21 cellular contexts compared by ENCODE assay signal in the genomic region with DNA sequence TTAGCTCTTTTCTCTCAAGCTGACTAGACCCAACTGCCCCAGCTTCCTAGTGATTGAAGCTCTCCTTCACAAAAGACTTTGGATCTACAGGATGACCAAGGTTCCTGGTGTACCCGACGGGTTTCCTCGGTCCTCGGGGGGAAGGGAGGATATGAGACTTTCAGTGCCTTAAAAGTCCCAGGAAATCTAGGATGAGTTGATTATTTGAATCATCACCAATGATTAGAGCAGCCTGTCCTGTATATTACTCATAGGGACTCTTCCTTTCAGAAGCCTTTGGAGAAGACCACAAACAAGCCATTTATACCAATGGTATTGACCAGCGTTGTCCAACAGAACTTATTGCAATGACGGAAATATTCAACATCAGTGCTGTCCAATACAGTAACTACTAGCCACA. TPM values are rescaled to one million over a fixed set of nuclear protein-coding genes. Genes with fewer than 3 reads are reported as not detected.
DNase-seq lines count a peak whose midpoint lies in the region; ATAC-seq and TF ChIP-seq lines count a peak whose summit lies in the region.
"Had no signal": no experiment of that assay in that cellular context is flagged by ENCODE, and none has a peak within 500 bp of the region (broad histone marks: within the 10 kb centered on the region; RNA-seq: fewer than 3 reads in every experiment).

No MANE protein-coding gene starts in this region.

- H2BK20ac ChIP-seq in IMR-90 (ENCODE audit: low read depth, low read length), result no peak overlapping the region

- H3K4me1 ChIP-seq in mammary epithelial cell (ENCODE audit: insufficient read depth, low read length) (no peaks in the 10 kb centered on the region), IMR-90 (ENCODE audit: control insufficient read depth, insufficient read depth, low read length) (peaks cover 5% of the 10 kb centered on the region; the same call in 1 of the 2 replicates)
- H3K4me1 ChIP-seq: A549 had no signal

- WGBS in mammary epithelial cell (ENCODE audit: low coverage, missing lambda C conversion rate), result 98% methylated on average over 6 of the region's 6 CpGs
- no CpG with 5 or more reads among the region's 6 CpGs for WGBS in IMR-90 (ENCODE audit: extremely low coverage in 2 of 2, insufficient read length in 1 of 2), 2 experiments

- dilution Hi-C loops in mammary epithelial cell (cut with HindIII; ENCODE audit: low sequenced_read_pairs) (no loop called here), IMR-90 (cut with HindIII; ENCODE audit: low sequenced_read_pairs, unreplicated experiment) (no loop called here)

- DNase-seq in mammary epithelial cell (peak; percentile 17), MCF 10A (ENCODE audit: unreplicated experiment) (no peak), IMR-90 (no peak), fibroblast of mammary gland (ENCODE audit: low read depth) (peak; percentile 30)
- no peak for DNase-seq in activated CD8-positive, alpha-beta memory T cell treated with anti-CD3 and anti-CD28 coated beads, Interleukin-2, amount 50 U/mL, for 48 hours
- DNase-seq in activated T-cell treated with anti-CD3 and anti-CD28 coated beads, Interleukin-2, amount 50 U/mL, for 24 hours, result no peak
- DNase-seq: AML-193; CD4-positive, alpha-beta T cell; DMS153; DMS79; GDM1; GOT3; H9; KG1 had no signal

- no peaks in the 10 kb centered on the region for H3K27me3 Mint-ChIP-seq in MCF 10A (ENCODE audit: insufficient read depth, unreplicated experiment)
- no peaks in the 10 kb centered on the region for H3K27me3 Mint-ChIP-seq in activated T-cell treated with anti-CD3 and anti-CD28 coated beads, Interleukin-2, amount 50 U/mL, for 24 hours
- H3K27me3 Mint-ChIP-seq: CD4-positive, alpha-beta T cell had no signal

- 0 out of 2 replicates have a peak overlapping the region, but pooled peaks have one; percentile 13 for H3K23ac ChIP-seq in IMR-90 (ENCODE audit: low read depth, low read length)

- H2BK15ac ChIP-seq in IMR-90 (ENCODE audit: low read depth, low read length), result no peak overlapping the region

- no peak for TF ChIP-seq RAD21 in IMR-90 (IDR thresholded peaks at IDR 0.05; ENCODE audit: low read length)

- H3K79me2 ChIP-seq in mammary epithelial cell (ENCODE audit: insufficient read depth, low read length), result no peaks in the 10 kb centered on the region

- H3K14ac ChIP-seq in IMR-90 (replicated peaks; ENCODE audit: low read depth, low read length), result no peak overlapping the region

- H2AFZ ChIP-seq in mammary epithelial cell (ENCODE audit: low read depth, low read length), result no peak overlapping the region
- H2AFZ ChIP-seq in IMR-90 (replicated peaks; ENCODE audit: low read length, poor library complexity), result no peak overlapping the region

- no peak for TF ChIP-seq POLR2A in IMR-90 (IDR thresholded peaks at IDR 0.05; ENCODE audit: low read depth, low read length)

- no peak overlapping the region for H3K4me3 ChIP-seq in mammary epithelial cell (replicated peaks in 1 of 3; ENCODE audit: insufficient read depth in 1 of 3, low read depth in 2 of 3, low read length in 3 of 3)
- H3K4me3 ChIP-seq in IMR-90 (ENCODE audit: insufficient read depth, low read depth, low read length), result no peak overlapping the region
- H3K4me3 ChIP-seq in fibroblast of mammary gland (ENCODE audit: control insufficient read depth, low read depth, low read length), result no peak overlapping the region
- H3K4me3 ChIP-seq: A549, GM12878 had no signal

- H3K18ac ChIP-seq in IMR-90 (ENCODE audit: low read depth, low read length), result no peak overlapping the region

- no peak for ATAC-seq in IMR-90 (ENCODE audit: low read depth)
- ATAC-seq in HG03354 (IDR thresholded peaks at IDR 0.05; ENCODE audit: poor library complexity, severe bottlenecking, unreplicated experiment), result no peak
- ATAC-seq in GM19324 (IDR thresholded peaks at IDR 0.05; ENCODE audit: low FRiP score, unreplicated experiment), result no peak
- ATAC-seq: A549, GM12878, HepG2 had no signal

- POLR2A ChIA-PET in MCF 10A (lab: Yijun Ruan, JAX), result interaction anchor here (0.7 kb wide), 1 partner anchor 16 kb away, joined by 5 read pairs; no protein-coding TSS in a partner anchor
- POLR2A ChIA-PET in IMR-90 (lab: Charles Lee; ENCODE audit: unreplicated experiment), result no interaction called here

- no peak overlapping the region for H3K56ac ChIP-seq in IMR-90 (ENCODE audit: extremely low read depth, insufficient read depth, low read length)

- H4K8ac ChIP-seq in IMR-90 (ENCODE audit: low read depth in 2 of 2, low read length in 2 of 2), result no peak overlapping the region

- H4K20me1 ChIP-seq in mammary epithelial cell (ENCODE audit: insufficient read depth, low read length), result no peaks in the 10 kb centered on the region
- no peaks in the 10 kb centered on the region for H4K20me1 ChIP-seq in IMR-90 (ENCODE audit: insufficient read depth, low read length)

- no peaks in the 10 kb centered on the region for H3K9me3 Mint-ChIP-seq in MCF 10A (ENCODE audit: unreplicated experiment)
- H3K9me3 Mint-ChIP-seq in activated T-cell treated with anti-CD3 and anti-CD28 coated beads, Interleukin-2, amount 50 U/mL, for 24 hours, result no peaks in the 10 kb centered on the region
- H3K9me3 Mint-ChIP-seq: CD4-positive, alpha-beta T cell; H9 had no signal

- no peaks in the 10 kb centered on the region for H3K27me3 ChIP-seq in mammary epithelial cell (ENCODE audit: insufficient read depth, low read length)
- H3K27me3 ChIP-seq in IMR-90 (ENCODE audit: control insufficient read depth, insufficient read depth, low read length), result no peaks in the 10 kb centered on the region

- H2BK120ac ChIP-seq in IMR-90 (ENCODE audit: low read depth, low read length), result no peak overlapping the region

- BruUV-seq in mammary epithelial cell (replicated peaks; lab: Mats Ljungman, UMichigan) (no TSS peak), MCF 10A (replicated peaks; lab: Mats Ljungman, UMichigan) (no TSS peak), IMR-90 (replicated peaks; lab: Mats Ljungman, UMichigan) (no TSS peak)

- H3K79me1 ChIP-seq in IMR-90 (ENCODE audit: low read depth in 1 of 2, low read length in 2 of 2), result peaks cover 3 to 34% of the 10 kb centered on the region in 2 experiments; a peak in 3 of 4 replicates

- H2BK5ac ChIP-seq in IMR-90 (ENCODE audit: low read depth, low read length, poor library complexity, severe bottlenecking), result no peak overlapping the region

- no peaks in the 10 kb centered on the region for H3K4me1 Mint-ChIP-seq in MCF 10A (ENCODE audit: insufficient read depth, unreplicated experiment)
- peaks cover 29% of the 10 kb centered on the region for H3K4me1 Mint-ChIP-seq in activated T-cell treated with anti-CD3 and anti-CD28 coated beads, Interleukin-2, amount 50 U/mL, for 24 hours (ENCODE audit: low read depth)

- in situ Hi-C loops in mammary epithelial cell (cut with MboI; ENCODE audit: low sequenced_read_pairs in 2 of 2) (no loop called here), IMR-90 (cut with MboI; ENCODE audit: low sequenced_read_pairs) (no loop called here)

- H2AK5ac ChIP-seq in IMR-90 (ENCODE audit: low read depth, low read length), result no peak overlapping the region

- H3K9me3 ChIP-seq in mammary epithelial cell (replicated peaks; ENCODE audit: insufficient read depth, low read length) (no peaks in the 10 kb centered on the region), IMR-90 (ENCODE audit: control insufficient read depth, insufficient read depth, low read length) (no peaks in the 10 kb centered on the region)
- H3K9me3 ChIP-seq: A549 had no signal

- no peak overlapping the region for H2AK9ac ChIP-seq in IMR-90 (replicated peaks; ENCODE audit: low read depth, low read length, poor library complexity)

- no peaks in the 10 kb centered on the region for H3K36me3 ChIP-seq in mammary epithelial cell (ENCODE audit: insufficient read depth, low read length)
- no peaks in the 10 kb centered on the region for H3K36me3 ChIP-seq in IMR-90 (ENCODE audit: control insufficient read depth, insufficient read depth, low read length)

- H3K36me3 Mint-ChIP-seq in MCF 10A (ENCODE audit: insufficient read depth, unreplicated experiment), result no peaks in the 10 kb centered on the region
- H3K36me3 Mint-ChIP-seq in activated T-cell treated with anti-CD3 and anti-CD28 coated beads, Interleukin-2, amount 50 U/mL, for 24 hours (ENCODE audit: low read depth), result no peaks in the 10 kb centered on the region

- CTCF ChIA-PET in mammary epithelial cell (lab: Charles Lee; ENCODE audit: low non-redundant PET) (no interaction called here), MCF 10A (lab: Yijun Ruan, JAX) (interaction anchor here (1.5 to 3.3 kb wide), 2 partner anchors 22 to 24 kb away, joined by 4 to 12 read pairs; no protein-coding TSS in a partner anchor), IMR-90 (lab: Yijun Ruan, JAX) (no interaction called here)

- H4K91ac ChIP-seq in IMR-90 (ENCODE audit: insufficient read depth, low read depth, low read length), result no peak overlapping the region

- intact Hi-C loops in mammary epithelial cell (cut with micrococcal nuclease), result no loop called here
- intact Hi-C loops in MCF 10A (cut with micrococcal nuclease), result no loop called here
- intact Hi-C loops in IMR-90 (cut with micrococcal nuclease), result no loop called here

- peaks cover 3% of the 10 kb centered on the region; the same call in 1 of the 2 replicates for H3K9me1 ChIP-seq in IMR-90 (ENCODE audit: insufficient read depth, low read length)

- H4K5ac ChIP-seq in IMR-90 (ENCODE audit: low read depth, low read length), result no peak overlapping the region

- H3K9ac ChIP-seq in mammary epithelial cell (ENCODE audit: insufficient read depth, low read length) (no peak overlapping the region), IMR-90 (ENCODE audit: low read depth, low read length) (no peak overlapping the region)

- H3K4me2 ChIP-seq in mammary epithelial cell (ENCODE audit: insufficient read depth, low read depth, low read length) (no peak overlapping the region), IMR-90 (ENCODE audit: low read depth, low read length) (no peak overlapping the region)
- H3K4me2 ChIP-seq: A549 had no signal

- no peak overlapping the region for H3K27ac ChIP-seq in mammary epithelial cell (ENCODE audit: insufficient read depth, low read depth, low read length)
- no peak overlapping the region for H3K27ac ChIP-seq in IMR-90 (ENCODE audit: insufficient read depth, low read length)
- H3K27ac ChIP-seq: 22Rv1, A549, C4-2B had no signal

- no peak overlapping the region for H3K27ac Mint-ChIP-seq in MCF 10A (ENCODE audit: low read depth, unreplicated experiment)
- no peak overlapping the region for H3K27ac Mint-ChIP-seq in activated T-cell treated with anti-CD3 and anti-CD28 coated beads, Interleukin-2, amount 50 U/mL, for 24 hours
- H3K27ac Mint-ChIP-seq: CD4-positive, alpha-beta T cell; H9 had no signal

- H3K4ac ChIP-seq in IMR-90 (ENCODE audit: low read depth, low read length), result no peak overlapping the region

- no peak overlapping the region for H3K4me3 Mint-ChIP-seq in MCF 10A (ENCODE audit: unreplicated experiment)
- no peak overlapping the region for H3K4me3 Mint-ChIP-seq in activated T-cell treated with anti-CD3 and anti-CD28 coated beads, Interleukin-2, amount 50 U/mL, for 24 hours
- H3K4me3 Mint-ChIP-seq: CD4-positive, alpha-beta T cell; H9 had no signal

- TF ChIP-seq CTCF in mammary epithelial cell (conservative IDR thresholded peaks at IDR 0.05 in 1 of 2, IDR thresholded peaks at IDR 0.05 in 1 of 2; ENCODE audit: extremely low read depth in 1 of 2, insufficient read depth in 1 of 2, low read depth in 1 of 2, low read length in 2 of 2), result no peak
- no peak for TF ChIP-seq CTCF in MCF 10A (IDR thresholded peaks at IDR 0.05; ENCODE audit: unreplicated experiment)
- no peak for TF ChIP-seq CTCF in IMR-90 (conservative IDR thresholded peaks at IDR 0.05; ENCODE audit: low read depth, low read length)
- TF ChIP-seq CTCF in fibroblast of mammary gland (conservative IDR thresholded peaks at IDR 0.05; ENCODE audit: control insufficient read depth, insufficient read depth, low read depth, low read length), result no peak

RNA-seq across cellular contexts. Expression of gene ACTA2, which starts 6.1 kb away (rescaled TPM):
- 100 to 1,000 TPM in 1 of 2 donors, 10 to 100 TPM in 1; 20.7 to 341 TPM for total RNA-seq in mammary epithelial cell
- 24.0 TPM for polyA plus RNA-seq in mammary epithelial cell
- 5.5 TPM for polyA minus RNA-seq in mammary epithelial cell
- 25.4 and 25.6 TPM in 2 replicates for total RNA-seq in MCF 10A (2022)
- total RNA-seq in IMR-90 (2012; rRNA removed), result 757 and 978 TPM in 2 replicates
- 1,117 and 1,235 TPM in 2 replicates for polyA plus RNA-seq in IMR-90 (2012; rRNA removed)
- 948 and 1,147 TPM in 2 replicates for polyA plus RNA-seq in IMR-90 (2012; cell fraction: cytosol; rRNA removed)
- polyA plus RNA-seq in IMR-90 (2012; cell fraction: nucleus; rRNA removed; ENCODE audit: low replicate concordance), result 396 and 625 TPM in 2 replicates

RNA-seq across cellular contexts. Expression of gene FAS, which starts 31.9 kb away (rescaled TPM):
- total RNA-seq in mammary epithelial cell (10 to 100 TPM; 50.0 to 71.8 TPM), MCF 10A (2022) (55.6 and 60.2 TPM in 2 replicates), IMR-90 (2012; rRNA removed) (53.8 and 54.7 TPM in 2 replicates)
- polyA plus RNA-seq in mammary epithelial cell (46.5 TPM), IMR-90 (2012; rRNA removed) (31.1 and 34.3 TPM in 2 replicates)
- polyA minus RNA-seq in mammary epithelial cell, result 125 TPM
- 11.6 and 17.5 TPM in 2 replicates for polyA plus RNA-seq in IMR-90 (2012; cell fraction: cytosol; rRNA removed)
- polyA plus RNA-seq in IMR-90 (2012; cell fraction: nucleus; rRNA removed; ENCODE audit: low replicate concordance), result 7.6 and 49.3 TPM in 2 replicates

Comparison
In these comparisons a context has a peak if more than half of its experiments do, and no peak if none do; other contexts are left out.
1. DNase-seq: peak in mammary epithelial cell (single experiment) and fibroblast of mammary gland (single experiment); none in MCF 10A (single experiment), IMR-90 (single experiment), activated CD8-positive, alpha-beta memory T cell treated with anti-CD3 and anti-CD28 coated beads, Interleukin-2, amount 50 U/mL, for 48 hours (single experiment) and activated T-cell treated with anti-CD3 and anti-CD28 coated beads, Interleukin-2, amount 50 U/mL, for 24 hours (single experiment).